ENCODE assay signal across 7 cellular contexts in the genomic region with DNA sequence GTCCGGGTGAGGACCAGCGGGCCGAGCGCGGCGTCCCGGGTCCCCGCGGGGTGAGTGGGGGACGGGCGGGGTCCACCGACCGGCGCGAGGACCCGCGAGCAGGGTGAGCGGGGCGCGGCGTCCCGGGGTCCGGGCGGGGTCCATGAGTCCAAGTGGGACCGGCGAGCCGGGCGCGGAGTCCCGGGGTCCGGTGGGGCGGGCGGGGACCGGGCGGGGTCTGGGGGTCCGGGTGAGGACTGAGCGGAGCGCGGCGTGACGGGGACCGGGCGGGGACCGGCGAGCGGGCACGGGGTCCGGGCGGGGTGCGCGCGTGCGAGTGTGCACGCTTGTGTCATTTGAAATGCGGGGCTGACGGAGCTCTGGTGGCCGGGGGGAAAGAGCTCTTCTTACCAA. TPM values are rescaled to one million over a fixed set of nuclear protein-coding genes. Genes with fewer than 3 reads are reported as not detected.
DNase-seq lines count a peak whose midpoint lies in the region; ATAC-seq and TF ChIP-seq lines count a peak whose summit lies in the region.

No MANE protein-coding gene starts in this region.

- peaks cover 11% of the 10 kb centered on the region for H3K4me1 Mint-ChIP-seq in activated T-cell treated with anti-CD3 and anti-CD28 coated beads, Interleukin-2, amount 50 U/mL, for 24 hours (ENCODE audit: low read depth)

- peak overlapping the region; percentile 34 for H3K27ac Mint-ChIP-seq in activated T-cell treated with anti-CD3 and anti-CD28 coated beads, Interleukin-2, amount 50 U/mL, for 24 hours

- peak overlapping the region; percentile 95 for H3K27ac ChIP-seq in left ventricle myocardium inferior (replicated peaks)

- H3K27me3 Mint-ChIP-seq in activated T-cell treated with anti-CD3 and anti-CD28 coated beads, Interleukin-2, amount 50 U/mL, for 24 hours = peaks cover 81% of the 10 kb centered on the region

- peak; percentile 2 for ATAC-seq in HG02763 (IDR thresholded peaks at IDR 0.05; ENCODE audit: unreplicated experiment)
- no peak for ATAC-seq in HG03097 (IDR thresholded peaks at IDR 0.05; ENCODE audit: low FRiP score, unreplicated experiment)

- H3K9me3 Mint-ChIP-seq in activated T-cell treated with anti-CD3 and anti-CD28 coated beads, Interleukin-2, amount 50 U/mL, for 24 hours = no peaks in the 10 kb centered on the region

- intact Hi-C loops in left ventricle myocardium inferior (cut with micrococcal nuclease) = no loop called here

- peak overlapping the region; percentile 74 for H3K4me3 Mint-ChIP-seq in activated T-cell treated with anti-CD3 and anti-CD28 coated beads, Interleukin-2, amount 50 U/mL, for 24 hours

- H3K4me1 ChIP-seq in left ventricle myocardium inferior = peaks cover 93% of the 10 kb centered on the region
- peaks cover 46% of the 10 kb centered on the region for H3K4me1 ChIP-seq in skeletal muscle satellite cell (ENCODE audit: control insufficient read depth, insufficient read depth, low read length)

- TF ChIP-seq CTCF in left ventricle myocardium inferior (IDR thresholded peaks at IDR 0.05; ENCODE audit: borderline replicate concordance) = no peak

- no peak for DNase-seq in activated T-cell treated with anti-CD3 and anti-CD28 coated beads, Interleukin-2, amount 50 U/mL, for 24 hours
- DNase-seq in left ventricle myocardium inferior (peak; percentile 45), glomerular visceral epithelial cell (ENCODE audit: extremely low spot score) (no peak), NCI-H2107 (lab: John Stamatoyannopoulos, UW) (no peak)

- H3K4me3 ChIP-seq in left ventricle myocardium inferior (peak overlapping the region; percentile 81), skeletal muscle satellite cell (ENCODE audit: low read length) (peak overlapping the region; percentile 80)

- H3K4me2 ChIP-seq in skeletal muscle satellite cell (ENCODE audit: low read length) = peak overlapping the region; percentile 76

- no peaks in the 10 kb centered on the region for H3K27me3 ChIP-seq in left ventricle myocardium inferior (ENCODE audit: low read depth)
- no peaks in the 10 kb centered on the region for H3K27me3 ChIP-seq in skeletal muscle satellite cell (ENCODE audit: control insufficient read depth, insufficient read depth, low read length)

- H3K9ac ChIP-seq in skeletal muscle satellite cell (ENCODE audit: low read depth, low read length) = peak overlapping the region; percentile 94

- H3K9me3 ChIP-seq in left ventricle myocardium inferior (replicated peaks) (no peaks in the 10 kb centered on the region), skeletal muscle satellite cell (replicated peaks; ENCODE audit: low read length) (no peaks in the 10 kb centered on the region)

- no peaks in the 10 kb centered on the region for H3K36me3 ChIP-seq in left ventricle myocardium inferior
- no peaks in the 10 kb centered on the region for H3K36me3 ChIP-seq in skeletal muscle satellite cell (ENCODE audit: insufficient read depth, low read length)

- no peaks in the 10 kb centered on the region for H3K36me3 Mint-ChIP-seq in activated T-cell treated with anti-CD3 and anti-CD28 coated beads, Interleukin-2, amount 50 U/mL, for 24 hours (ENCODE audit: low read depth)

RNA-seq across cellular contexts. Expression of gene CELF2, which starts 0.8 kb away (rescaled TPM):
- 74.9 TPM for total RNA-seq in left ventricle myocardium inferior
- 7.9 and 10.5 TPM in 2 replicates for total RNA-seq in skeletal muscle satellite cell (2012; rRNA removed)
